Comparison of ENCODE assay signal across 12 cellular contexts in the genomic region with DNA sequence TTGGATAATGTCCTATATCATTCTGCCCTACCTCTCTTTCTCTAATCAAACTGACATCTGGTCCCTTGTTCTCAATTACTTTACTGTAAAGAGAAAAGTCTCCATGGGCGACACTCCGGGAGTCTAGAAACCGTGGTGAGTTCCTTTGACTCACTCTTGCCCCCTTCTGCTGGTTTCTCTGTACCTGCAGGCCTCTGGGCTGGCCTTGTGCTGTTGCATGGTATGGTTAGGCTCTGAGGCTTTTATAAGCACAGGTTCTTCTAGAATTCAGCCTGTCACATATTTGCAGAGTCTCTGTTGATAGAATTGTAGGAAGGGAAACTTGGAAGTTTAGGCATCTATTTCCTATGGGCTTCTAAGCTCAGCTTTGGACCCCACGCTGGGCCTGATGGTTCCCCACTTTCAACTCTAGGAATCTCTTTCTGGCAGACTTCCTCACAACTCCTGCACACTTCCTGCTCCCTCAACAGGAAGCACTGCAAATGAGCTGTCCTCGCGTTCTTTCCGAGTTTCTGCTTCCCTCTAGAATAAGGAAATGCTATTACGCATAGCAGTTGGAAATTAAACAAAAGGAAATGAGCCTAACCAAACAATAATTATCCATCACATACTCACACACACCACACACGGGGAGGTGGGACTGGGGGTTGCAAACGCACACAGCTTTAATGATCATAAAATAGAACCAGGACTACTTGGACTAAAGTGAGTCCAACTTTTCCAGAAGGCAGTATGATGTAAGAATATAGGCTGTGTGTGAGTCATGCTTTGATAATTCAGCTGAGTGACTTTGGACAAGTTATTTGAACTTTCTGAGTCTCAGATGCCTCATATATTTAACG.
DNase-seq lines count a peak whose midpoint lies in the region; ATAC-seq, FAIRE-seq and TF ChIP-seq lines count a peak whose summit lies in the region.
"Had no signal": no experiment of that assay in that cellular context is flagged by ENCODE, and none has a peak within 500 bp of the region (broad histone marks: within the 10 kb centered on the region; RNA-seq: fewer than 3 reads in every experiment).

No MANE protein-coding gene starts in this region.

- H3K27me3 ChIP-seq in SK-N-SH (ENCODE audit: insufficient read depth) (no peaks in the 10 kb centered on the region), upper lobe of right lung (no peaks in the 10 kb centered on the region)

- WGBS in SK-N-SH (ENCODE audit: low lambda C conversion rate) = 43% methylated on average over 11 of the region's 11 CpGs

- TF ChIP-seq EP300 in SK-N-SH (IDR thresholded peaks at IDR 0.05; ENCODE audit: borderline replicate concordance in 1 of 2, low read depth in 1 of 2, low read length in 1 of 2) = no peak

- no peak overlapping the region for H2AFZ ChIP-seq in SK-N-SH (ENCODE audit: low read depth)

- H3K27ac Mint-ChIP-seq in T-helper 2 cell treated with Interferon-gamma antibody and Interleukin-4, amounts not matched to agents 5 μg/mL and 100 μg/mL, for 36 hours = no peak overlapping the region
- H3K27ac Mint-ChIP-seq: B cell; memory B cell; T-helper 1 cell treated with Interleukin-12 subunit alpha and Interleukin-12 subunit beta and Interleukin-4 antibody, amounts not matched to agents 30 μg/mL and 1 μg/mL, for 36 hours had no signal

- H3K4me1 ChIP-seq in SK-N-SH (ENCODE audit: control insufficient read depth in 1 of 2, insufficient read depth in 2 of 2, low read depth in 1 of 2, low read length in 1 of 2) (no peaks in the 10 kb centered on the region), upper lobe of right lung (no peaks in the 10 kb centered on the region)

- FAIRE-seq in frontal cortex (lab: Jason Lieb, UNC) = no peak

- TF ChIP-seq CTCF in SK-N-SH (IDR thresholded peaks at IDR 0.05) = no peak
- TF ChIP-seq CTCF in astrocyte of the cerebellum (IDR thresholded peaks at IDR 0.05; ENCODE audit: low read depth, low read length, missing control alignments) = peak; percentile 30
- TF ChIP-seq CTCF in upper lobe of right lung (IDR thresholded peaks at IDR 0.05) = peak; percentile 25

- H3K4me3 ChIP-seq in SK-N-SH (ENCODE audit: low read depth in 2 of 2, low read length in 1 of 2) (no peak overlapping the region), astrocyte of the cerebellum (ENCODE audit: low read depth, low read length) (no peak overlapping the region), upper lobe of right lung (no peak overlapping the region)

- no peak overlapping the region for H3K9ac ChIP-seq in SK-N-SH

- DNase-seq in SK-N-SH (no peak), astrocyte of the cerebellum (ENCODE audit: low read depth) (peak; percentile 68), iPS-NIHi7 (ENCODE audit: extremely low spot score) (peak; percentile 60), upper lobe of right lung (no peak), frontal cortex (ENCODE audit: low spot score in 2 of 2) (no peak)
- no peak for DNase-seq in T-helper 2 cell treated with Interferon-gamma antibody and Interleukin-4, amounts not matched to agents 5 μg/mL and 100 μg/mL, for 36 hours (ENCODE audit: low spot score)
- DNase-seq: KBM-7 had no signal

- peak; percentile 11; the same call in 1 of the 2 replicates for TF ChIP-seq RAD21 in SK-N-SH (IDR thresholded peaks at IDR 0.05; ENCODE audit: low read length)

- intact Hi-C loops in upper lobe of right lung (cut with DNase I) = no loop called here

- no peaks in the 10 kb centered on the region for H3K27me3 Mint-ChIP-seq in T-helper 2 cell treated with Interferon-gamma antibody and Interleukin-4, amounts not matched to agents 5 μg/mL and 100 μg/mL, for 36 hours (ENCODE audit: low read depth)

- no peaks in the 10 kb centered on the region for H3F3A ChIP-seq in SK-N-SH (replicated peaks; ENCODE audit: insufficient read depth)

- H3K36me3 ChIP-seq in SK-N-SH (replicated peaks in 1 of 2; ENCODE audit: control insufficient read depth in 1 of 2, insufficient read depth in 2 of 2, low read length in 1 of 2) = no peaks in the 10 kb centered on the region
- no peaks in the 10 kb centered on the region for H3K36me3 ChIP-seq in upper lobe of right lung

- no peak overlapping the region for H3K4me2 ChIP-seq in SK-N-SH

- CTCF ChIA-PET in SK-N-SH (lab: Yijun Ruan, JAX) = interaction anchor here (0.6 to 1.5 kb wide), 2 partner anchors 12 to 467 kb away, joined by 3 to 7 read pairs; no protein-coding TSS in a partner anchor

- no peaks in the 10 kb centered on the region for H3K9me2 ChIP-seq in SK-N-SH

- no peaks in the 10 kb centered on the region for H3K36me3 Mint-ChIP-seq in T-helper 2 cell treated with Interferon-gamma antibody and Interleukin-4, amounts not matched to agents 5 μg/mL and 100 μg/mL, for 36 hours (ENCODE audit: low read depth)
- H3K36me3 Mint-ChIP-seq: memory B cell had no signal

- H3K9me3 ChIP-seq in SK-N-SH (no peaks in the 10 kb centered on the region), upper lobe of right lung (no peaks in the 10 kb centered on the region)

- no peaks in the 10 kb centered on the region for H4K20me1 ChIP-seq in SK-N-SH (ENCODE audit: insufficient read depth)

- no peak for ATAC-seq in SK-N-SH treated with all-trans-retinoic acid at 6 μM for 48 hours
- peak; percentile 64 for ATAC-seq in upper lobe of right lung
- ATAC-seq in GM21737 (IDR thresholded peaks at IDR 0.05; ENCODE audit: unreplicated experiment) = no peak

- H3K27ac ChIP-seq in SK-N-SH (ENCODE audit: low read depth in 2 of 2, low read length in 1 of 2) (no peak overlapping the region), upper lobe of right lung (no peak overlapping the region)

- H3K9me3 Mint-ChIP-seq in T-helper 2 cell treated with Interferon-gamma antibody and Interleukin-4, amounts not matched to agents 5 μg/mL and 100 μg/mL, for 36 hours = no peaks in the 10 kb centered on the region
- H3K9me3 Mint-ChIP-seq: T-helper 1 cell treated with Interleukin-12 subunit alpha and Interleukin-12 subunit beta and Interleukin-4 antibody, amounts not matched to agents 30 μg/mL and 1 μg/mL, for 36 hours had no signal

- POLR2A ChIA-PET in SK-N-SH (lab: Yijun Ruan, JAX) = no interaction called here

- no peaks in the 10 kb centered on the region for H3K4me1 Mint-ChIP-seq in T-helper 2 cell treated with Interferon-gamma antibody and Interleukin-4, amounts not matched to agents 5 μg/mL and 100 μg/mL, for 36 hours (ENCODE audit: low read depth)
- H3K4me1 Mint-ChIP-seq: B cell, memory B cell had no signal

- in situ Hi-C loops in astrocyte of the cerebellum (cut with HindIII; ENCODE audit: low sequenced_read_pairs) = no loop called here

- no peaks in the 10 kb centered on the region for H3K79me2 ChIP-seq in SK-N-SH (ENCODE audit: insufficient read depth)

- no peak overlapping the region for H3K4me3 Mint-ChIP-seq in T-helper 2 cell treated with Interferon-gamma antibody and Interleukin-4, amounts not matched to agents 5 μg/mL and 100 μg/mL, for 36 hours
- H3K4me3 Mint-ChIP-seq: B cell; memory B cell; T-helper 1 cell treated with Interleukin-12 subunit alpha and Interleukin-12 subunit beta and Interleukin-4 antibody, amounts not matched to agents 30 μg/mL and 1 μg/mL, for 36 hours had no signal

TF ChIP-seq in SK-N-SH, 30 proteins besides CTCF, POLR2A, EP300 and RAD21:
- no peak for TF ChIP-seq TAF1 (IDR thresholded peaks at IDR 0.05; ENCODE audit: borderline replicate concordance, low read depth, low read length)
- TF ChIP-seq, protein P1, sequence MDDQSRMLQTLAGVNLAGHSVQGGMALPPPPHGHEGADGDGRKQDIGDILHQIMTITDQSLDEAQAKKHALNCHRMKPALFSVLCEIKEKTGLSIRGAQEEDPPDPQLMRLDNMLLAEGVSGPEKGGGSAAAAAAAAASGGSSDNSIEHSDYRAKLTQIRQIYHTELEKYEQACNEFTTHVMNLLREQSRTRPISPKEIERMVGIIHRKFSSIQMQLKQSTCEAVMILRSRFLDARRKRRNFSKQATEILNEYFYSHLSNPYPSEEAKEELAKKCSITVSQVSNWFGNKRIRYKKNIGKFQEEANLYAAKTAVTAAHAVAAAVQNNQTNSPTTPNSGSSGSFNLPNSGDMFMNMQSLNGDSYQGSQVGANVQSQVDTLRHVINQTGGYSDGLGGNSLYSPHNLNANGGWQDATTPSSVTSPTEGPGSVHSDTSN (IDR thresholded peaks at IDR 0.05) = no peak
- TF ChIP-seq RXRA (IDR thresholded peaks at IDR 0.05; ENCODE audit: borderline replicate concordance, low read depth) = no peak
- TF ChIP-seq, protein P2, sequence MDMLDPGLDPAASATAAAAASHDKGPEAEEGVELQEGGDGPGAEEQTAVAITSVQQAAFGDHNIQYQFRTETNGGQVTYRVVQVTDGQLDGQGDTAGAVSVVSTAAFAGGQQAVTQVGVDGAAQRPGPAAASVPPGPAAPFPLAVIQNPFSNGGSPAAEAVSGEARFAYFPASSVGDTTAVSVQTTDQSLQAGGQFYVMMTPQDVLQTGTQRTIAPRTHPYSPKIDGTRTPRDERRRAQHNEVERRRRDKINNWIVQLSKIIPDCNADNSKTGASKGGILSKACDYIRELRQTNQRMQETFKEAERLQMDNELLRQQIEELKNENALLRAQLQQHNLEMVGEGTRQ (IDR thresholded peaks at IDR 0.05; ENCODE audit: borderline replicate concordance, low read depth, low read length) = no peak
- TF ChIP-seq RFX5 (IDR thresholded peaks at IDR 0.05; ENCODE audit: low read length) = no peak
TF ChIP-seq in SK-N-SH: peak in this region for 0.

TF ChIP-seq in SK-N-SH treated with all-trans-retinoic acid at 6 μM for 48 hours, 23 proteins besides CTCF, POLR2A, EP300 and RAD21 (continues in another document):
- TF ChIP-seq GLIS3 (CRISPR knock-in tag; IDR thresholded peaks at IDR 0.05) (no peak), ZFP3 (CRISPR knock-in tag; IDR thresholded peaks at IDR 0.05) (no peak), RARB (CRISPR knock-in tag; IDR thresholded peaks at IDR 0.05) (no peak), ZNF565 (CRISPR knock-in tag; conservative IDR thresholded peaks at IDR 0.05; ENCODE audit: low read depth) (no peak), ESRRG (CRISPR knock-in tag; IDR thresholded peaks at IDR 0.05) (no peak), ZNF8 (CRISPR knock-in tag; IDR thresholded peaks at IDR 0.05) (no peak), ZNF70 (CRISPR knock-in tag; IDR thresholded peaks at IDR 0.05) (no peak), ZC3H10 (CRISPR knock-in tag; IDR thresholded peaks at IDR 0.05) (no peak), ARNTL (CRISPR knock-in tag; IDR thresholded peaks at IDR 0.05; ENCODE audit: borderline replicate concordance, low read depth) (no peak)

Comparison
In these comparisons a context has a peak if more than half of its experiments do, and no peak if none do; other contexts are left out.
1. DNase-seq: peak in astrocyte of the cerebellum (single experiment) and iPS-NIHi7 (single experiment); none in SK-N-SH (single experiment), upper lobe of right lung (single experiment), T-helper 2 cell treated with Interferon-gamma antibody and Interleukin-4, amounts not matched to agents 5 μg/mL and 100 μg/mL, for 36 hours (single experiment) and frontal cortex (0 of 2).